Comparison of ENCODE assay signal across 9 cellular contexts in genomic region chr9:14277202-14277601, GRCh38. TPM values are rescaled to one million over a fixed set of nuclear protein-coding genes. Genes with fewer than 3 reads are reported as not detected.
DNase-seq lines count a peak whose midpoint lies in the region; ATAC-seq, FAIRE-seq and TF ChIP-seq lines count a peak whose summit lies in the region.
"Had no signal": no experiment of that assay in that cellular context is flagged by ENCODE, and none has a peak within 500 bp of the region (broad histone marks: within the 10 kb centered on the region; RNA-seq: fewer than 3 reads in every experiment).

No MANE protein-coding gene starts in this region.

- 29 to 42% methylated on average over 8 of the region's 8 CpGs for WGBS in pancreas, 2 donors

- DNase-seq in GM03348 (ENCODE audit: low spot score) (peak; percentile 24), RWPE1 (ENCODE audit: low spot score) (peak; percentile 60), fibroblast of gingiva (ENCODE audit: low read depth) (peak; percentile 69), pancreas (peak in 1 of 6 donors; percentile 32), pons (ENCODE audit: low spot score) (no peak)
- DNase-seq in activated CD4-positive, alpha-beta T cell treated with anti-CD3 and anti-CD28 coated beads, Interleukin-2, amount 50 U/mL, for 48 hours: no peak
- DNase-seq in stimulated activated naive CD4-positive, alpha-beta T cell (lab: John Stamatoyannopoulos, UW): no peak
- DNase-seq: NCI-H510A had no signal

- TF ChIP-seq CTCF in RWPE1 (conservative IDR thresholded peaks at IDR 0.05; ENCODE audit: low read depth) (no peak), pancreas (IDR thresholded peaks at IDR 0.05) (no peak)

- CTCF ChIA-PET in RWPE1 (lab: Yijun Ruan, JAX): interaction anchor here (0.5 kb wide), 2 partner anchors 35 to 93 kb away, joined by 3 read pairs; no protein-coding TSS in a partner anchor

- H3K27me3 ChIP-seq in pancreas: no peaks in the 10 kb centered on the region

- H3K4me3 ChIP-seq in pancreas: no peak overlapping the region

- H3K9me3 ChIP-seq in pancreas: no peaks in the 10 kb centered on the region

- intact Hi-C loops in pancreas (cut with DNase I): no loop called here

- H3K27ac ChIP-seq in RWPE1 (no peak overlapping the region), pancreas (no peak overlapping the region)

- POLR2A ChIA-PET in RWPE1 (lab: Yijun Ruan, JAX; ENCODE audit: low non-redundant PET): no interaction called here

- ATAC-seq in pancreas (peak; percentile 20 to 48 (median 37)), HG02798 (IDR thresholded peaks at IDR 0.05; ENCODE audit: poor library complexity, unreplicated experiment) (no peak)

- no peaks in the 10 kb centered on the region for H3K36me3 ChIP-seq in pancreas

- H3K4me1 ChIP-seq in pancreas: peaks cover 23 to 49% (median 43%) of the 10 kb centered on the region in 3 donors

- FAIRE-seq in pancreas (lab: Jason Lieb, UNC): no peak

RNA-seq across cellular contexts. Expression of gene NFIB, which starts 36.7 kb away (rescaled TPM):
- total RNA-seq in pancreas: 10 to 100 TPM; 40.9 to 65.0 (median 53.0) TPM
- 1 to 10 TPM; 8.9 to 10.0 TPM for polyA plus RNA-seq in pancreas

Comparison
In these comparisons a context has a peak if more than half of its experiments do, and no peak if none do; other contexts are left out.
1. DNase-seq: peak in GM03348 (single experiment), RWPE1 (single experiment) and fibroblast of gingiva (single experiment); none in pons (single experiment), activated CD4-positive, alpha-beta T cell treated with anti-CD3 and anti-CD28 coated beads, Interleukin-2, amount 50 U/mL, for 48 hours (0 of 2) and stimulated activated naive CD4-positive, alpha-beta T cell (0 of 6).